In genomic region chr7:6651866-6652445, GRCh38 we compare ENCODE assay signal across 1 cellular context.
TF ChIP-seq lines count a peak whose summit lies in the region.

No MANE protein-coding gene starts in this region.

TF ChIP-seq in K562, 482 proteins besides CTCF, POLR2A, EP300 and RAD21:
- TF ChIP-seq FOXP1 (CRISPR knock-in tag; IDR thresholded peaks at IDR 0.05), result no peak
- TF ChIP-seq RBFOX2 (IDR thresholded peaks at IDR 0.05; ENCODE audit: low read depth, low read length), result peak; percentile 36
